ENCODE assay signal across 11 cellular contexts in the genomic region with DNA sequence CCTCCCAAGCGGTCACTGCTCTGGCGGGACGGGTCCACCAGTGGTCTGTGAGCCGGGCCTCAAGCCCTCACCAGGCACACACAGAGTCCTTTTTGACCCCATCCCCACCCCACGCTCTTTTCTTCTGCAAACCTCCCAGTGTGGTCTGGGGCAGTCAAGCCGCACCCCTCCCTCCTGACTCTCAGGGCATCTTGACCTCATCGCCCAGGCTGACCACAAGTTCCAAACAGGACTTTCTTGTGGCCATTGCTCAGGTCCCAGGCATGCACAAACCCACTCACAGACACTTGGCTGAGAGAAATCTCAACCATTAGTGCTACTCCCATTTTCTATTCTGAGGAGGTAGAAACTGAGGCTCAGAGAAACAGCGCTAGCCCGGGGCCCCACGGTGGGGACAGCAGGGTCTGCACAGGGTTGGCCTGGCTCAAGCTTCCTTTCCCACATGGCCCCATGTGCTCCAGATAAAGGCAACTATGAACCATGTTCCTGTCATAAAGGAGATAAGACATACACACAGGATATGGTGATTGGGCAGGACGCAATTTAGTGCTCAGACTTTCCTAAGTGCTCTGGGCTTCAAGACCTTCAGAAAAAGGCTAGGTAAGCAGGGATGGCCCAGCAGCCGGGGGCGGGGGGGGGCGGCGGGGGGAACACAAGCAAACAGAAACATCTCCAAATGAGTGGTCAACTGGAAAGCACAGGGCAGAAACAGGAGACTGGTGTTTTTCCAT.
DNase-seq lines count a peak whose midpoint lies in the region; ATAC-seq and TF ChIP-seq lines count a peak whose summit lies in the region.
"Had no signal": no experiment of that assay in that cellular context is flagged by ENCODE, and none has a peak within 500 bp of the region (broad histone marks: within the 10 kb centered on the region; RNA-seq: fewer than 3 reads in every experiment).

No MANE protein-coding gene starts in this region.

- no peaks in the 10 kb centered on the region for H3K27me3 ChIP-seq in CD8-positive, alpha-beta T cell (ENCODE audit: insufficient read depth, low read length)

- H3K27ac Mint-ChIP-seq in activated CD4-positive, alpha-beta T cell treated with anti-CD3 and anti-CD28 coated beads for 36 hours, result peak overlapping the region; percentile 33
- peak overlapping the region; percentile 42 for H3K27ac Mint-ChIP-seq in activated B cell treated with CpG ODN at 0.5 μM for 24 hours
- H3K27ac Mint-ChIP-seq in stimulated activated effector memory CD8-positive, alpha-beta T cell treated with anti-CD3 and anti-CD28 coated beads, Interleukin-12 subunit alpha, Interleukin-12 subunit beta, amount 100 ng/mL, for 72 hours, result peak overlapping the region; percentile 91
- no peak overlapping the region for H3K27ac Mint-ChIP-seq in CD8-positive, alpha-beta T cell
- H3K27ac Mint-ChIP-seq: T-helper 2 cell treated with Interferon-gamma antibody and Interleukin-4, amounts not matched to agents 5 μg/mL and 100 μg/mL, for 36 hours had no signal

- peaks cover 19% of the 10 kb centered on the region for H3K4me1 Mint-ChIP-seq in activated CD4-positive, alpha-beta T cell treated with anti-CD3 and anti-CD28 coated beads for 36 hours
- peaks cover 57% of the 10 kb centered on the region for H3K4me1 Mint-ChIP-seq in activated B cell treated with CpG ODN at 0.5 μM for 24 hours
- H3K4me1 Mint-ChIP-seq in stimulated activated effector memory CD8-positive, alpha-beta T cell treated with anti-CD3 and anti-CD28 coated beads, Interleukin-12 subunit alpha, Interleukin-12 subunit beta, amount 100 ng/mL, for 72 hours, result peaks cover 60% of the 10 kb centered on the region
- peaks cover 41% of the 10 kb centered on the region for H3K4me1 Mint-ChIP-seq in CD8-positive, alpha-beta T cell (ENCODE audit: low read depth)

- peaks cover 5% of the 10 kb centered on the region for H3K36me3 ChIP-seq in CD8-positive, alpha-beta T cell (ENCODE audit: insufficient read depth, low read length)

- H3K9me3 Mint-ChIP-seq in activated CD4-positive, alpha-beta T cell treated with anti-CD3 and anti-CD28 coated beads for 36 hours (ENCODE audit: low read depth), result no peaks in the 10 kb centered on the region
- H3K9me3 Mint-ChIP-seq in activated B cell treated with CpG ODN at 0.5 μM for 24 hours, result no peaks in the 10 kb centered on the region
- no peaks in the 10 kb centered on the region for H3K9me3 Mint-ChIP-seq in stimulated activated effector memory CD8-positive, alpha-beta T cell treated with anti-CD3 and anti-CD28 coated beads, Interleukin-12 subunit alpha, Interleukin-12 subunit beta, amount 100 ng/mL, for 72 hours
- no peaks in the 10 kb centered on the region for H3K9me3 Mint-ChIP-seq in CD8-positive, alpha-beta T cell
- H3K9me3 Mint-ChIP-seq: T-helper 2 cell treated with Interferon-gamma antibody and Interleukin-4, amounts not matched to agents 5 μg/mL and 100 μg/mL, for 36 hours had no signal

- intact Hi-C loops in activated CD4-positive, alpha-beta T cell treated with anti-CD3 and anti-CD28 coated beads for 36 hours (cut with DNase I, micrococcal nuclease), result no loop called here
- intact Hi-C loops in activated B cell treated with CpG ODN at 0.5 μM for 24 hours (cut with micrococcal nuclease), result no loop called here
- intact Hi-C loops in CD8-positive, alpha-beta T cell (cut with DNase I, micrococcal nuclease), result no loop called here

- no peak for TF ChIP-seq CTCF in activated B cell treated with CpG ODN at 0.5 μM for 24 hours (IDR thresholded peaks at IDR 0.05)
- TF ChIP-seq CTCF in CD8-positive, alpha-beta T cell (IDR thresholded peaks at IDR 0.05), result no peak

- no peaks in the 10 kb centered on the region for H3K9me3 ChIP-seq in CD8-positive, alpha-beta T cell (ENCODE audit: low read length)

- no peaks in the 10 kb centered on the region for H3K27me3 Mint-ChIP-seq in activated CD4-positive, alpha-beta T cell treated with anti-CD3 and anti-CD28 coated beads for 36 hours
- no peaks in the 10 kb centered on the region for H3K27me3 Mint-ChIP-seq in activated B cell treated with CpG ODN at 0.5 μM for 24 hours
- H3K27me3 Mint-ChIP-seq in CD8-positive, alpha-beta T cell (ENCODE audit: low read depth), result no peaks in the 10 kb centered on the region

- POLR2A ChIA-PET in activated CD4-positive, alpha-beta T cell treated with anti-CD3 and anti-CD28 coated beads for 36 hours (lab: Charles Lee), result no interaction called here
- POLR2A ChIA-PET in activated B cell treated with CpG ODN at 0.5 μM for 24 hours (lab: Charles Lee), result interaction anchor here (0.5 kb wide), 1 partner anchor 29 kb away, joined by 7 read pairs; no protein-coding TSS in a partner anchor
- POLR2A ChIA-PET in CD8-positive, alpha-beta T cell (lab: Charles Lee), result no interaction called here

- no peak for ATAC-seq in activated CD4-positive, alpha-beta T cell treated with anti-CD3 and anti-CD28 coated beads for 36 hours
- ATAC-seq in activated B cell treated with CpG ODN at 0.5 μM for 24 hours (ENCODE audit: low read depth) (no peak), HG02981 (IDR thresholded peaks at IDR 0.05; ENCODE audit: unreplicated experiment) (no peak)
- no peak for ATAC-seq in stimulated activated effector memory CD8-positive, alpha-beta T cell treated with anti-CD3 and anti-CD28 coated beads, Interleukin-12 subunit alpha, Interleukin-12 subunit beta, amount 100 ng/mL, for 72 hours
- no peak for ATAC-seq in CD8-positive, alpha-beta T cell

- no peak overlapping the region for H3K4me3 Mint-ChIP-seq in activated CD4-positive, alpha-beta T cell treated with anti-CD3 and anti-CD28 coated beads for 36 hours
- no peak overlapping the region for H3K4me3 Mint-ChIP-seq in activated B cell treated with CpG ODN at 0.5 μM for 24 hours
- no peak overlapping the region for H3K4me3 Mint-ChIP-seq in stimulated activated effector memory CD8-positive, alpha-beta T cell treated with anti-CD3 and anti-CD28 coated beads, Interleukin-12 subunit alpha, Interleukin-12 subunit beta, amount 100 ng/mL, for 72 hours
- no peak overlapping the region for H3K4me3 Mint-ChIP-seq in CD8-positive, alpha-beta T cell
- H3K4me3 Mint-ChIP-seq: T-helper 2 cell treated with Interferon-gamma antibody and Interleukin-4, amounts not matched to agents 5 μg/mL and 100 μg/mL, for 36 hours had no signal

- H3K4me3 ChIP-seq in CD8-positive, alpha-beta T cell (ENCODE audit: low read depth, low read length), result no peak overlapping the region

- peaks cover 42% of the 10 kb centered on the region for H3K4me1 ChIP-seq in CD8-positive, alpha-beta T cell (ENCODE audit: insufficient read depth, low read length)

- H3K27ac ChIP-seq in CD8-positive, alpha-beta T cell (ENCODE audit: low read depth, low read length), result no peak overlapping the region

- CTCF ChIA-PET in activated CD4-positive, alpha-beta T cell treated with anti-CD3 and anti-CD28 coated beads for 36 hours (lab: Charles Lee), result interaction anchor here (1.2 kb wide), 1 partner anchor 14 kb away, joined by 3 read pairs; no protein-coding TSS in a partner anchor
- CTCF ChIA-PET in activated B cell treated with CpG ODN at 0.5 μM for 24 hours (lab: Charles Lee), result no interaction called here
- CTCF ChIA-PET in CD8-positive, alpha-beta T cell (lab: Charles Lee), result interaction anchor here (1.0 to 2.9 kb wide), 4 partner anchors 8 to 131 kb away, joined by 3 to 11 read pairs (median 3); no protein-coding TSS in a partner anchor

- H3K36me3 Mint-ChIP-seq in activated CD4-positive, alpha-beta T cell treated with anti-CD3 and anti-CD28 coated beads for 36 hours (ENCODE audit: low read depth), result no peaks in the 10 kb centered on the region
- H3K36me3 Mint-ChIP-seq in activated B cell treated with CpG ODN at 0.5 μM for 24 hours (ENCODE audit: low read depth), result peaks cover 18% of the 10 kb centered on the region
- peaks cover 8% of the 10 kb centered on the region for H3K36me3 Mint-ChIP-seq in stimulated activated effector memory CD8-positive, alpha-beta T cell treated with anti-CD3 and anti-CD28 coated beads, Interleukin-12 subunit alpha, Interleukin-12 subunit beta, amount 100 ng/mL, for 72 hours
- peaks cover 23% of the 10 kb centered on the region for H3K36me3 Mint-ChIP-seq in CD8-positive, alpha-beta T cell

- DNase-seq in activated CD4-positive, alpha-beta T cell treated with anti-CD3 and anti-CD28 coated beads for 36 hours, result no peak
- no peak for DNase-seq in activated CD4-positive, alpha-beta T cell treated with anti-CD3 and anti-CD28 coated beads, Interleukin-2, amount 50 U/mL, for 1 hour
- DNase-seq in activated B cell treated with CpG ODN at 0.5 μM for 24 hours (no peak), glomerular visceral epithelial cell (ENCODE audit: extremely low spot score) (peak; percentile 91), SHP77 (lab: John Stamatoyannopoulos, UW) (no peak)
- no peak for DNase-seq in stimulated activated effector memory CD8-positive, alpha-beta T cell treated with anti-CD3 and anti-CD28 coated beads, Interleukin-12 subunit alpha, Interleukin-12 subunit beta, amount 100 ng/mL, for 72 hours (ENCODE audit: low spot score in 2 of 2)
- no peak for DNase-seq in CD8-positive, alpha-beta T cell
- DNase-seq: central memory CD4-positive, alpha-beta T cell; stimulated activated CD8-positive, alpha-beta memory T cell treated with anti-CD3 and anti-CD28 coated beads, Interleukin-4, amount 100 ng/mL, for 48 hours had no signal
